In genomic region chr1:17030186-17030585, GRCh38 we compare ENCODE assay signal across 1 cellular context.
TF ChIP-seq lines count a peak whose summit lies in the region.

No MANE protein-coding gene starts in this region.

TF ChIP-seq in K562, 482 proteins besides CTCF, POLR2A, EP300 and RAD21 (continued from another document):
- TF ChIP-seq HNRNPK (IDR thresholded peaks at IDR 0.05; ENCODE audit: low read depth, low read length, poor library complexity, severe bottlenecking) = no peak
- TF ChIP-seq, protein P1, sequence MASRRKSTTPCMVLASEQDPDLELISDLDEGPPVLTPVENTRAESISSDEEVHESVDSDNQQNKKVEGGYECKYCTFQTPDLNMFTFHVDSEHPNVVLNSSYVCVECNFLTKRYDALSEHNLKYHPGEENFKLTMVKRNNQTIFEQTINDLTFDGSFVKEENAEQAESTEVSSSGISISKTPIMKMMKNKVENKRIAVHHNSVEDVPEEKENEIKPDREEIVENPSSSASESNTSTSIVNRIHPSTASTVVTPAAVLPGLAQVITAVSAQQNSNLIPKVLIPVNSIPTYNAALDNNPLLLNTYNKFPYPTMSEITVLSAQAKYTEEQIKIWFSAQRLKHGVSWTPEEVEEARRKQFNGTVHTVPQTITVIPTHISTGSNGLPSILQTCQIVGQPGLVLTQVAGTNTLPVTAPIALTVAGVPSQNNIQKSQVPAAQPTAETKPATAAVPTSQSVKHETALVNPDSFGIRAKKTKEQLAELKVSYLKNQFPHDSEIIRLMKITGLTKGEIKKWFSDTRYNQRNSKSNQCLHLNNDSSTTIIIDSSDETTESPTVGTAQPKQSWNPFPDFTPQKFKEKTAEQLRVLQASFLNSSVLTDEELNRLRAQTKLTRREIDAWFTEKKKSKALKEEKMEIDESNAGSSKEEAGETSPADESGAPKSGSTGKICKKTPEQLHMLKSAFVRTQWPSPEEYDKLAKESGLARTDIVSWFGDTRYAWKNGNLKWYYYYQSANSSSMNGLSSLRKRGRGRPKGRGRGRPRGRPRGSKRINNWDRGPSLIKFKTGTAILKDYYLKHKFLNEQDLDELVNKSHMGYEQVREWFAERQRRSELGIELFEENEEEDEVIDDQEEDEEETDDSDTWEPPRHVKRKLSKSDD (conservative IDR thresholded peaks at IDR 0.05; ENCODE audit: low read length) = no peak
- TF ChIP-seq BRF2 (IDR thresholded peaks at IDR 0.05; ENCODE audit: borderline replicate concordance, insufficient read depth, insufficient read length) = no peak
- TF ChIP-seq ZNF143 (CRISPR knock-in tag; IDR thresholded peaks at IDR 0.05) = no peak
- TF ChIP-seq ZBTB49 (CRISPR knock-in tag; IDR thresholded peaks at IDR 0.05; ENCODE audit: borderline replicate concordance) = no peak
- no peak for TF ChIP-seq THRB (CRISPR knock-in tag; conservative IDR thresholded peaks at IDR 0.05)
- no peak for TF ChIP-seq ZNF175 (CRISPR knock-in tag; IDR thresholded peaks at IDR 0.05; ENCODE audit: low read depth)
- no peak for TF ChIP-seq ZBTB43 (CRISPR knock-in tag; IDR thresholded peaks at IDR 0.05)
- TF ChIP-seq CEBPG (CRISPR knock-in tag; IDR thresholded peaks at IDR 0.05) = no peak
- no peak for TF ChIP-seq CEBPG (tag; conservative IDR thresholded peaks at IDR 0.05 in 1 of 2, IDR thresholded peaks at IDR 0.05 in 1 of 2)
- TF ChIP-seq E4F1 (CRISPR knock-in tag; IDR thresholded peaks at IDR 0.05; ENCODE audit: borderline replicate concordance) = no peak
- no peak for TF ChIP-seq ATF2 (CRISPR knock-in tag; IDR thresholded peaks at IDR 0.05)
- peak; percentile 84 for TF ChIP-seq C11orf30 (IDR thresholded peaks at IDR 0.05; ENCODE audit: low read depth)
- TF ChIP-seq, protein P2, sequence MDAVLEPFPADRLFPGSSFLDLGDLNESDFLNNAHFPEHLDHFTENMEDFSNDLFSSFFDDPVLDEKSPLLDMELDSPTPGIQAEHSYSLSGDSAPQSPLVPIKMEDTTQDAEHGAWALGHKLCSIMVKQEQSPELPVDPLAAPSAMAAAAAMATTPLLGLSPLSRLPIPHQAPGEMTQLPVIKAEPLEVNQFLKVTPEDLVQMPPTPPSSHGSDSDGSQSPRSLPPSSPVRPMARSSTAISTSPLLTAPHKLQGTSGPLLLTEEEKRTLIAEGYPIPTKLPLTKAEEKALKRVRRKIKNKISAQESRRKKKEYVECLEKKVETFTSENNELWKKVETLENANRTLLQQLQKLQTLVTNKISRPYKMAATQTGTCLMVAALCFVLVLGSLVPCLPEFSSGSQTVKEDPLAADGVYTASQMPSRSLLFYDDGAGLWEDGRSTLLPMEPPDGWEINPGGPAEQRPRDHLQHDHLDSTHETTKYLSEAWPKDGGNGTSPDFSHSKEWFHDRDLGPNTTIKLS (IDR thresholded peaks at IDR 0.05; ENCODE audit: borderline replicate concordance, low read depth) = no peak
TF ChIP-seq in K562: peak in this region for 6.
